In the genomic region with DNA sequence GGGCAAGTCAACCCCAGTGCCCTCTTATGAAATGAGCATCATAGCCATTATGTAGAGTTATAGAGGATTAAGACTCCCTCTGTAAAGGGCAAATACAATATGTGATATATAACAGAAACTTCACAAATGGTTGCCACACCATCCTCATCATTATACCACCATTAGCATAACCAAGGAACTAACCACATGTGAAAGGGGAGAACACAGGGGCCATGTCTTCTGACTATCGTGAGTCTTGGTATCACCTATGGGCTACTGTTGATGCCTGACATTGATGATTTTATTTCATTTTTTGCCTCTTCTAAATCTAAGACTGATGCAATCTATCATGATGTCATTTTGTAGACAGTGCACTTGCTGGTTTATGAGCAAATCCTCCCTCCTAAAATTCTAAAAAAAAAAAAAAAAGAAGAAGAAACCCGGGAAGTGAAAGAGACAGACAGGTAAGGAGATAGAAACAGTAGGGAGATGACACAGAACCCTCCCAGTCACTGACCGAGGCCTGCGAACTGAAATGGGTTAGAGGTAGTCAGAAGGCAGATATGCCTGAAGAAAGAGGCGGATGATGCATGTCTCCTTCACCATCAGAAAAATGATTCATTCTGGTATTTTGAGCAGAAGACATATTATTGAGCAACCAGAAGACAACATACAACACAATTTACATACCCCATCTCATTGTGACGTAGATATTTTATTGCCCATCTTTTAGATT, we compare ENCODE assay signal across 25 cellular contexts.
DNase-seq lines count a peak whose midpoint lies in the region; ATAC-seq and TF ChIP-seq lines count a peak whose summit lies in the region.
"Had no signal": no experiment of that assay in that cellular context is flagged by ENCODE, and none has a peak within 500 bp of the region (broad histone marks: within the 10 kb centered on the region; RNA-seq: fewer than 3 reads in every experiment).

No MANE protein-coding gene starts in this region.

- no peaks in the 10 kb centered on the region for H3K4me1 ChIP-seq in HEK293 (ENCODE audit: control insufficient read depth, insufficient read depth, low read length)
- H3K4me1 ChIP-seq: esophagus squamous epithelium, foreskin keratinocyte, Peyer's patch, right atrium auricular region had no signal

- peak overlapping the region; percentile 52 for H3K27ac Mint-ChIP-seq in activated T-cell treated with anti-CD3 and anti-CD28 coated beads, Interleukin-2, amount 50 U/mL, for 24 hours
- peak overlapping the region; percentile 72 for H3K27ac Mint-ChIP-seq in activated CD4-positive, alpha-beta memory T cell treated with anti-CD3 and anti-CD28 coated beads, Interleukin-2, amount 10 ng/mL, durations not matched to agents 7 days and 5 days
- H3K27ac Mint-ChIP-seq: type B pancreatic cell had no signal

- H3K4me3 ChIP-seq in HEK293 (ENCODE audit: low read depth, low read length) (no peak overlapping the region), coronary artery (no peak overlapping the region)
- H3K4me3 ChIP-seq: esophagus squamous epithelium, heart left ventricle, left ventricle myocardium inferior, Peyer's patch, right atrium auricular region, smooth muscle cell had no signal

- no peak for DNase-seq in activated T-cell treated with anti-CD3 and anti-CD28 coated beads, Interleukin-2, amount 50 U/mL, for 24 hours
- DNase-seq in activated T-cell treated with anti-CD3 and anti-CD28 coated beads, Interleukin-2, amount 50 U/mL, for 1 hour: no peak
- DNase-seq in activated CD4-positive, alpha-beta memory T cell treated with anti-CD3 and anti-CD28 coated beads, Interleukin-2, amount 10 ng/mL, durations not matched to agents 7 days and 5 days: peak; percentile 26
- DNase-seq in kidney tubule cell (ENCODE audit: low spot score) (peak; percentile 10), coronary artery (ENCODE audit: low spot score) (no peak), NK-92 (lab: John Stamatoyannopoulos, UW; ENCODE audit: unreplicated experiment) (no peak)
- DNase-seq: activated CD4-positive, CD25-positive, alpha-beta regulatory T cell treated with anti-CD3 and anti-CD28 coated beads, Interleukin-2, amount 50 U/mL, for 72 hours; activated naive CD4-positive, alpha-beta T cell; CD8-positive, alpha-beta memory T cell; esophagus squamous epithelium; foreskin keratinocyte; heart left ventricle; IMR-90; islet precursor cell; left ventricle myocardium inferior; mesendoderm; Peyer's patch; posterior cingulate gyrus; SHP77 had no signal

- no peaks in the 10 kb centered on the region for H3K9me3 ChIP-seq in HEK293 (ENCODE audit: control insufficient read depth, insufficient read depth, low read depth, low read length)
- H3K9me3 ChIP-seq: esophagus squamous epithelium, heart left ventricle, left ventricle myocardium inferior, neutrophil, Peyer's patch, right atrium auricular region had no signal

- POLR2A ChIA-PET in HEK293 (lab: Yijun Ruan, JAX): no interaction called here
- POLR2A ChIA-PET in activated CD4-positive, alpha-beta memory T cell treated with anti-CD3 and anti-CD28 coated beads, Interleukin-2, amount 10 ng/mL, durations not matched to agents 7 days and 5 days (lab: Charles Lee): interaction anchor here (0.8 to 1.2 kb wide), 3 partner anchors 10 to 443 kb away, joined by 3 to 4 read pairs (median 3); no protein-coding TSS in a partner anchor

- no peaks in the 10 kb centered on the region for H3K9me3 Mint-ChIP-seq in activated T-cell treated with anti-CD3 and anti-CD28 coated beads, Interleukin-2, amount 50 U/mL, for 24 hours
- no peaks in the 10 kb centered on the region for H3K9me3 Mint-ChIP-seq in activated CD4-positive, alpha-beta memory T cell treated with anti-CD3 and anti-CD28 coated beads, Interleukin-2, amount 10 ng/mL, durations not matched to agents 7 days and 5 days

- no peaks in the 10 kb centered on the region for H3K36me3 Mint-ChIP-seq in activated T-cell treated with anti-CD3 and anti-CD28 coated beads, Interleukin-2, amount 50 U/mL, for 24 hours (ENCODE audit: low read depth)
- peaks cover 3% of the 10 kb centered on the region for H3K36me3 Mint-ChIP-seq in activated CD4-positive, alpha-beta memory T cell treated with anti-CD3 and anti-CD28 coated beads, Interleukin-2, amount 10 ng/mL, durations not matched to agents 7 days and 5 days (ENCODE audit: low read depth)
- H3K36me3 Mint-ChIP-seq: CD8-positive, alpha-beta memory T cell; type B pancreatic cell had no signal

- TF ChIP-seq CTCF in HEK293 (tag by site-specific recombination; IDR thresholded peaks at IDR 0.05) (no peak), coronary artery (IDR thresholded peaks at IDR 0.05) (no peak)

- no peak for ATAC-seq in HG02571 (IDR thresholded peaks at IDR 0.05; ENCODE audit: unreplicated experiment)
- ATAC-seq: foreskin keratinocyte, heart left ventricle had no signal

- H3K27me3 Mint-ChIP-seq in activated T-cell treated with anti-CD3 and anti-CD28 coated beads, Interleukin-2, amount 50 U/mL, for 24 hours: peaks cover 22% of the 10 kb centered on the region
- H3K27me3 Mint-ChIP-seq in activated CD4-positive, alpha-beta memory T cell treated with anti-CD3 and anti-CD28 coated beads, Interleukin-2, amount 10 ng/mL, durations not matched to agents 7 days and 5 days: peaks cover 16% of the 10 kb centered on the region

- H3K4me1 Mint-ChIP-seq in activated T-cell treated with anti-CD3 and anti-CD28 coated beads, Interleukin-2, amount 50 U/mL, for 24 hours (ENCODE audit: low read depth): peaks cover 18% of the 10 kb centered on the region
- peaks cover 44% of the 10 kb centered on the region for H3K4me1 Mint-ChIP-seq in activated CD4-positive, alpha-beta memory T cell treated with anti-CD3 and anti-CD28 coated beads, Interleukin-2, amount 10 ng/mL, durations not matched to agents 7 days and 5 days
- H3K4me1 Mint-ChIP-seq: CD8-positive, alpha-beta memory T cell had no signal

- H3K4me3 Mint-ChIP-seq in activated T-cell treated with anti-CD3 and anti-CD28 coated beads, Interleukin-2, amount 50 U/mL, for 24 hours: no peak overlapping the region
- peak overlapping the region; percentile 9 for H3K4me3 Mint-ChIP-seq in activated CD4-positive, alpha-beta memory T cell treated with anti-CD3 and anti-CD28 coated beads, Interleukin-2, amount 10 ng/mL, durations not matched to agents 7 days and 5 days
- H3K4me3 Mint-ChIP-seq: CD8-positive, alpha-beta memory T cell; type B pancreatic cell had no signal

- CTCF ChIA-PET in HEK293 (lab: Yijun Ruan, JAX): interaction anchor here (0.6 to 2.4 kb wide), 3 partner anchors 132 to 481 kb away, joined by 5 to 16 read pairs (median 5); no protein-coding TSS in a partner anchor
- CTCF ChIA-PET in activated CD4-positive, alpha-beta memory T cell treated with anti-CD3 and anti-CD28 coated beads, Interleukin-2, amount 10 ng/mL, durations not matched to agents 7 days and 5 days (lab: Charles Lee): interaction anchor here (0.9 to 2.6 kb wide), 4 partner anchors 30 to 707 kb away, joined by 3 to 12 read pairs (median 6); no protein-coding TSS in a partner anchor

- H3K27ac ChIP-seq in HEK293 (ENCODE audit: extremely low read depth, low read depth, low read length) (no peak overlapping the region), coronary artery (no peak overlapping the region)
- H3K27ac ChIP-seq: esophagus squamous epithelium, foreskin keratinocyte, heart left ventricle, left ventricle myocardium inferior, neutrophil, Peyer's patch, right atrium auricular region had no signal

- no peaks in the 10 kb centered on the region for H3K36me3 ChIP-seq in HEK293 (ENCODE audit: control insufficient read depth in 2 of 2, insufficient read depth in 1 of 2, low read length in 2 of 2)
- H3K36me3 ChIP-seq: esophagus squamous epithelium, heart left ventricle, left ventricle myocardium inferior, neutrophil, Peyer's patch, right atrium auricular region had no signal

TF ChIP-seq in HEK293, 187 proteins besides CTCF, POLR2A, EP300 and RAD21:
- TF ChIP-seq REPIN1 (tag by site-specific recombination; IDR thresholded peaks at IDR 0.05; ENCODE audit: low read depth): no peak
- TF ChIP-seq, protein P1, sequence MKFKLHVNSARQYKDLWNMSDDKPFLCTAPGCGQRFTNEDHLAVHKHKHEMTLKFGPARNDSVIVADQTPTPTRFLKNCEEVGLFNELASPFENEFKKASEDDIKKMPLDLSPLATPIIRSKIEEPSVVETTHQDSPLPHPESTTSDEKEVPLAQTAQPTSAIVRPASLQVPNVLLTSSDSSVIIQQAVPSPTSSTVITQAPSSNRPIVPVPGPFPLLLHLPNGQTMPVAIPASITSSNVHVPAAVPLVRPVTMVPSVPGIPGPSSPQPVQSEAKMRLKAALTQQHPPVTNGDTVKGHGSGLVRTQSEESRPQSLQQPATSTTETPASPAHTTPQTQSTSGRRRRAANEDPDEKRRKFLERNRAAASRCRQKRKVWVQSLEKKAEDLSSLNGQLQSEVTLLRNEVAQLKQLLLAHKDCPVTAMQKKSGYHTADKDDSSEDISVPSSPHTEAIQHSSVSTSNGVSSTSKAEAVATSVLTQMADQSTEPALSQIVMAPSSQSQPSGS (tag by site-specific recombination; IDR thresholded peaks at IDR 0.05; ENCODE audit: low read depth): 0 out of 2 replicates have a peak, but pooled peaks have one; percentile 17

Comparison
In these comparisons a context has a peak if more than half of its experiments do, and no peak if none do; other contexts are left out.
1. DNase-seq: peak in activated CD4-positive, alpha-beta memory T cell treated with anti-CD3 and anti-CD28 coated beads, Interleukin-2, amount 10 ng/mL, durations not matched to agents 7 days and 5 days (single experiment) and kidney tubule cell (single experiment); none in activated T-cell treated with anti-CD3 and anti-CD28 coated beads, Interleukin-2, amount 50 U/mL, for 24 hours (single experiment), activated T-cell treated with anti-CD3 and anti-CD28 coated beads, Interleukin-2, amount 50 U/mL, for 1 hour (single experiment), coronary artery (single experiment) and NK-92 (single experiment).